ENCODE assay signal across 9 cellular contexts in the genomic region with DNA sequence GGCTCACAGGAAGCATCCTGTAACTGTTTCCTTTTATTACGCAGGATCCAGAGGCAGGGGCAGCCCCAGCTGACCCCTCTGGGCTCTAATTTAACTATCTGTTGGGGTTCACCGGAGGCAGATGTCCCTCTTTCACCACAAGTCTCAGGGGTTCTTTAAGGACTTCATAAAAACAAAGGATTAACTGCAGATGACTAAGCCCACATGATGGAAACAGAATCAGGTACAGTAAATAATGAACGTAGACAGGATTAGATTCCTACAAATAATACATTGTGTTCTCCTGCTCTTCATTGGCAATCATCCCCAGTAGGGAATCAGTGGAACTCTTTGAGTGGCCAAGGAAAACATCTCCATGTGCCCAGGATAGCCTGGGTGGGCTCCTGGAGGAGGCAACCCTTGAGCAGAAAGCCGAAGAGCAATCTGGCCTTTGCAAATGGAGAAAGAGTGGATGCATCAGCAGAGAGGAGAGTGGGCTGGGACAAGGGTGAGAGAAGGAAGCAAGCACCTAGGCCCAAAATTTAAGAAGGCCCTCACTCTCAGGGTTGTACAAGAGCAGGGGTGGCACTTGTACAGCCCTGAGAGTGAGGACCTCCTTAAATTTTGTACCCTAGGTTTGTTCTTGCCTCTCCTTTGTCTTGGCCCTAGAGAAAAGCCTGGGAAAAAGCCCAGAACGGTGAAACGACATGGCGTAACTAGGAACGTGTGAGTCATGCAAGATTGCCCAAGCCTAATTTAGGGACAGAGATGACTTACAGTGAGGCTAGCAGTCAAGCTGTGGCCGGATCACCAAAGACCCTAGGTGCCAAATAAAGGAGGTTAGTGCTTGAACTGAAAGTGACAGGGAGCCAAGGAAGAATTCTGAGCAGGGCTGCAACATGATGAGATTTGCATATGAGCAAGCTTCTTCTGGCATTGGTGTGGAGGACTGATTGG. TPM values are rescaled to one million over a fixed set of nuclear protein-coding genes. Genes with fewer than 3 reads are reported as not detected.
DNase-seq lines count a peak whose midpoint lies in the region; ATAC-seq and TF ChIP-seq lines count a peak whose summit lies in the region.
"Had no signal": no experiment of that assay in that cellular context is flagged by ENCODE, and none has a peak within 500 bp of the region (broad histone marks: within the 10 kb centered on the region; RNA-seq: fewer than 3 reads in every experiment).

No MANE protein-coding gene starts in this region.

- H3K27me3 ChIP-seq in A673 (replicated peaks; ENCODE audit: insufficient read depth, low read depth, low read length, poor library complexity) (no peaks in the 10 kb centered on the region), mammary epithelial cell (ENCODE audit: insufficient read depth, low read length) (no peaks in the 10 kb centered on the region)
- H3K27me3 ChIP-seq: SJCRH30 had no signal

- no peaks in the 10 kb centered on the region for H3K36me3 ChIP-seq in A673 (ENCODE audit: insufficient read depth, low read length, poor library complexity, severe bottlenecking)
- no peaks in the 10 kb centered on the region for H3K36me3 ChIP-seq in mammary epithelial cell (ENCODE audit: insufficient read depth, low read length)
- H3K36me3 ChIP-seq: SJCRH30 had no signal

- BruUV-seq in A673 (replicated peaks; lab: Mats Ljungman, UMichigan) (no TSS peak), mammary epithelial cell (replicated peaks; lab: Mats Ljungman, UMichigan) (no TSS peak)

- ATAC-seq in GM21390 (IDR thresholded peaks at IDR 0.05; ENCODE audit: unreplicated experiment): no peak

- H3K27ac ChIP-seq in A673 (ENCODE audit: low read depth, low read length, poor library complexity, severe bottlenecking) (no peak overlapping the region), mammary epithelial cell (ENCODE audit: insufficient read depth, low read depth, low read length) (no peak overlapping the region)
- H3K27ac ChIP-seq: SJCRH30 had no signal

- H3K4me1 ChIP-seq in A673 (ENCODE audit: insufficient read depth, low read length, poor library complexity, severe bottlenecking) (no peaks in the 10 kb centered on the region), mammary epithelial cell (ENCODE audit: insufficient read depth, low read length) (no peaks in the 10 kb centered on the region)
- H3K4me1 ChIP-seq: SJCRH30 had no signal

- H2AFZ ChIP-seq in mammary epithelial cell (ENCODE audit: low read depth, low read length): no peak overlapping the region

- DNase-seq in A673 (ENCODE audit: low spot score): peak; percentile 22
- peak; percentile 29 to 50 for DNase-seq in Kasumi-1 (lab: John Stamatoyannopoulos, UW)
- DNase-seq in mammary epithelial cell: peak; percentile 51
- DNase-seq in myocyte (ENCODE audit: low read depth): peak; percentile 61
- DNase-seq in cerebellar cortex (ENCODE audit: low spot score): no peak
- no peak for DNase-seq in NCI-H2081 (lab: John Stamatoyannopoulos, UW)
- no peak for DNase-seq in stimulated activated CD4-positive, alpha-beta T cell treated with anti-CD3 and anti-CD28 coated beads, Interleukin-1b, Interleukin-23, amount 100 ng/mL, for 48 hours

- intact Hi-C loops in A673 (cut with micrococcal nuclease; ENCODE audit: unreplicated experiment): no loop called here
- intact Hi-C loops in mammary epithelial cell (cut with micrococcal nuclease): no loop called here

- WGBS in mammary epithelial cell (ENCODE audit: low coverage, missing lambda C conversion rate): 64% methylated on average over 7 of the region's 9 CpGs

- no peaks in the 10 kb centered on the region for H3K9me3 ChIP-seq in A673 (ENCODE audit: low read depth, low read length, poor library complexity, severe bottlenecking)
- no peaks in the 10 kb centered on the region for H3K9me3 ChIP-seq in mammary epithelial cell (replicated peaks; ENCODE audit: insufficient read depth, low read length)
- H3K9me3 ChIP-seq: SJCRH30 had no signal

- in situ Hi-C loops in mammary epithelial cell (cut with MboI; ENCODE audit: low sequenced_read_pairs in 2 of 2): no loop called here

- TF ChIP-seq CTCF in A673 (conservative IDR thresholded peaks at IDR 0.05; ENCODE audit: low read depth, low read length): no peak
- TF ChIP-seq CTCF in mammary epithelial cell (conservative IDR thresholded peaks at IDR 0.05 in 1 of 2, IDR thresholded peaks at IDR 0.05 in 1 of 2; ENCODE audit: extremely low read depth in 1 of 2, insufficient read depth in 1 of 2, low read depth in 1 of 2, low read length in 2 of 2): no peak

- dilution Hi-C loops in mammary epithelial cell (cut with HindIII; ENCODE audit: low sequenced_read_pairs): no loop called here

- no peaks in the 10 kb centered on the region for H4K20me1 ChIP-seq in mammary epithelial cell (ENCODE audit: insufficient read depth, low read length)

- H3K79me2 ChIP-seq in mammary epithelial cell (ENCODE audit: insufficient read depth, low read length): no peaks in the 10 kb centered on the region

- no peak overlapping the region for H3K9ac ChIP-seq in mammary epithelial cell (ENCODE audit: insufficient read depth, low read length)

- POLR2A ChIA-PET in A673 (lab: Charles Lee; ENCODE audit: low non-redundant PET): no interaction called here

- CTCF ChIA-PET in A673 (lab: Charles Lee) (no interaction called here), mammary epithelial cell (lab: Charles Lee; ENCODE audit: low non-redundant PET) (no interaction called here)

- H3K4me3 ChIP-seq in A673 (ENCODE audit: low read depth, low read length, poor library complexity, severe bottlenecking): no peak overlapping the region
- H3K4me3 ChIP-seq in mammary epithelial cell (replicated peaks in 1 of 3; ENCODE audit: insufficient read depth in 1 of 3, low read depth in 2 of 3, low read length in 3 of 3): no peak overlapping the region
- H3K4me3 ChIP-seq: SJCRH30 had no signal

- H3K4me2 ChIP-seq in mammary epithelial cell (ENCODE audit: insufficient read depth, low read depth, low read length): no peak overlapping the region

RNA-seq across cellular contexts. Expression of gene TBXAS1, which starts 24.8 kb away (rescaled TPM):
- total RNA-seq in A673 (2021) (1.5 and 2.5 TPM in 2 replicates), mammary epithelial cell (1 to 10 TPM in 1 of 2 donors, not detected in 1; 5.2 TPM), myocyte (0.21 and 0.32 TPM in 2 replicates)
- 3.1 TPM for polyA plus RNA-seq in mammary epithelial cell
- 13.3 TPM for polyA minus RNA-seq in mammary epithelial cell
- 1.0 TPM for polyA plus RNA-seq in myocyte (2012)

Comparison
In these comparisons a context has a peak if more than half of its experiments do, and no peak if none do; other contexts are left out.
1. DNase-seq: peak in A673 (single experiment), Kasumi-1 (2 of 2), mammary epithelial cell (single experiment) and myocyte (single experiment); none in cerebellar cortex (single experiment), NCI-H2081 (0 of 2) and stimulated activated CD4-positive, alpha-beta T cell treated with anti-CD3 and anti-CD28 coated beads, Interleukin-1b, Interleukin-23, amount 100 ng/mL, for 48 hours (single experiment).